37 cellular contexts compared by ENCODE assay signal in the genomic region with DNA sequence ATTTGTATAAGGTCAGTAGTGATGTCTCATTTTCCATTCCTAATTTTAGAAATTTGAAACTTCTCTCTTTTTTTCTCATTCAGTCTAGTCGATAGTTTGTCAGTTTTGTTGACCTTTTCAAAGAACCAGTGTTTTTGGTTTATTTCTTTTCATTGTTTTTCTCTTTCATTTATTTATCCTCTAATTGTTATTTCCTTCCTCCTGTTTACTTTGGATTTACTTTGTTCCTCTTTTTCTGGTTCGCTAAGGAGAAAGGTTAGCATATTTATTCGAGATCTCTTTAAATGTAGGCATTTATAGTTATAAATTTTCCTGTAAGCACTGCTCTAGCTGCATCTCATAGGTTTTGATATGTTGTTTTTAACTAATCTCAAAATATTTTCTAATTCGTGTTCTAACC.
"Had no signal": no experiment of that assay in that cellular context is flagged by ENCODE, and none has a peak within 500 bp of the region (broad histone marks: within the 10 kb centered on the region; RNA-seq: fewer than 3 reads in every experiment).

No MANE protein-coding gene starts in this region.

- H3K36me3 ChIP-seq: breast epithelium had no signal

- H3K4me3 Mint-ChIP-seq: activated B cell treated with CpG ODN at 0.5 μM for 24 hours; activated CD4-positive, alpha-beta memory T cell treated with anti-CD3 and anti-CD28 coated beads for 36 hours; activated CD4-positive, alpha-beta T cell treated with anti-CD3 and anti-CD28 coated beads, Interleukin-2, amount 10 ng/mL, durations not matched to agents 24 days and 14 days; activated CD8-positive, alpha-beta T cell treated with anti-CD3 and anti-CD28 coated beads for 36 hours; activated naive CD4-positive, alpha-beta T cell treated with anti-CD3 and anti-CD28 coated beads for 36 hours; activated naive CD8-positive, alpha-beta T cell treated with anti-CD3 and anti-CD28 coated beads for 36 hours; activated T-cell treated with anti-CD3 and anti-CD28 coated beads, Interleukin-2, amount 50 U/mL, for 4 hours; activated T-cell treated with anti-CD3 and anti-CD28 coated beads, Interleukin-2, amount 50 U/mL, for 72 hours; activated T-helper 1 cell treated with anti-CD3 and anti-CD28 coated beads, Interleukin-12 subunit alpha, Interleukin-12 subunit beta, Interleukin-2, Interleukin-4 antibody, amounts not matched to agents 30 ng/mL and 10 ng/mL and 1 ng/mL, durations not matched to agents 14 hours and 24 hours and 36 hours; activated T-helper 17 cell treated with anti-CD3 and anti-CD28 coated beads, Interleukin-2, amount 50 U/mL, for 72 hours; T-helper 1 cell treated with Interleukin-12 subunit alpha and Interleukin-12 subunit beta and Interleukin-4 antibody, amounts not matched to agents 30 μg/mL and 1 μg/mL, for 36 hours; T-helper 2 cell treated with Interferon-gamma antibody and Interleukin-4, amounts not matched to agents 5 μg/mL and 100 μg/mL, for 36 hours had no signal

- H3K4me1 Mint-ChIP-seq: activated CD4-positive, alpha-beta T cell treated with anti-CD3 and anti-CD28 coated beads, Interleukin-2, amount 10 ng/mL, durations not matched to agents 24 days and 14 days; activated naive CD8-positive, alpha-beta T cell treated with anti-CD3 and anti-CD28 coated beads for 36 hours; activated T-helper 17 cell treated with anti-CD3 and anti-CD28 coated beads, Interleukin-2, amount 50 U/mL, for 72 hours had no signal

- ATAC-seq: activated CD8-positive, alpha-beta T cell treated with anti-CD3 and anti-CD28 coated beads for 36 hours; activated naive CD4-positive, alpha-beta T cell treated with anti-CD3 and anti-CD28 coated beads, Interleukin-2, amount 50 U/mL, for 72 hours; activated T-cell treated with anti-CD3 and anti-CD28 coated beads, Interleukin-2, amount 50 U/mL, for 4 hours; activated T-cell treated with anti-CD3 and anti-CD28 coated beads, Interleukin-2, amount 50 U/mL, for 72 hours; activated T-helper 17 cell treated with anti-CD3 and anti-CD28 coated beads, Interleukin-2, amount 50 U/mL, for 72 hours; body of pancreas had no signal

- H3K9me3 Mint-ChIP-seq: activated CD4-positive, alpha-beta T cell treated with anti-CD3 and anti-CD28 coated beads, Interleukin-2, amount 10 ng/mL, durations not matched to agents 24 days and 14 days; activated T-helper 1 cell treated with anti-CD3 and anti-CD28 coated beads, Interleukin-12 subunit alpha, Interleukin-12 subunit beta, Interleukin-2, Interleukin-4 antibody, amounts not matched to agents 30 ng/mL and 10 ng/mL and 1 ng/mL, durations not matched to agents 14 hours and 24 hours and 36 hours; T-helper 1 cell treated with Interleukin-12 subunit alpha and Interleukin-12 subunit beta and Interleukin-4 antibody, amounts not matched to agents 30 μg/mL and 1 μg/mL, for 36 hours had no signal

- FAIRE-seq: astrocyte, TTC549 had no signal

- H3K27ac ChIP-seq: adrenal gland, body of pancreas, brain microvascular endothelial cell, breast epithelium, VCaP had no signal

- H3K9me3 ChIP-seq: adrenal gland, body of pancreas had no signal

- H3K27me3 ChIP-seq: adrenal gland, body of pancreas, brain microvascular endothelial cell, breast epithelium had no signal

- H3K4me3 ChIP-seq: adrenal gland, body of pancreas, breast epithelium had no signal

- DNase-seq: activated B cell treated with CpG ODN at 0.5 μM for 24 hours; activated CD4-positive, alpha-beta memory T cell treated with anti-CD3 and anti-CD28 coated beads for 36 hours; activated CD4-positive, alpha-beta T cell treated with anti-CD3 and anti-CD28 coated beads for 4 hours; activated CD4-positive, alpha-beta T cell treated with anti-CD3 and anti-CD28 coated beads, Interleukin-2, amount 10 ng/mL, durations not matched to agents 24 days and 14 days; activated CD4-positive, alpha-beta T cell treated with anti-CD3 and anti-CD28 coated beads, Interleukin-2, amount 50 U/mL, for 1 hour; activated CD4-positive, alpha-beta T cell treated with anti-CD3 and anti-CD28 coated beads, Interleukin-2, amount 50 U/mL, for 4 hours; activated CD4-positive, CD25-positive, alpha-beta regulatory T cell treated with anti-CD3 and anti-CD28 coated beads, Interleukin-2, amount 50 U/mL, for 72 hours; activated CD8-positive, alpha-beta memory T cell treated with anti-CD3 and anti-CD28 coated beads, Interleukin-2, amount 50 U/mL, for 4 hours; activated CD8-positive, alpha-beta T cell treated with anti-CD3 and anti-CD28 coated beads for 36 hours; activated effector memory CD4-positive, alpha-beta T cell treated with anti-CD3 and anti-CD28 coated beads, Interleukin-2, amount 50 U/mL, for 16 hours; activated gamma-delta T cell treated with Interleukin-2 at 50 U/mL for 16 hours; activated naive CD4-positive, alpha-beta T cell; activated naive CD4-positive, alpha-beta T cell treated with anti-CD3 and anti-CD28 coated beads for 36 hours; activated naive CD4-positive, alpha-beta T cell treated with anti-CD3 and anti-CD28 coated beads, Interleukin-2, amount 50 U/mL, for 16 hours; activated naive CD8-positive, alpha-beta T cell treated with anti-CD3 and anti-CD28 coated beads for 36 hours; activated T-cell treated with anti-CD3 and anti-CD28 coated beads for 4 hours; activated T-cell treated with anti-CD3 and anti-CD28 coated beads, Interleukin-2, amount 50 U/mL, for 1 hour; activated T-cell treated with anti-CD3 and anti-CD28 coated beads, Interleukin-2, amount 50 U/mL, for 4 hours; activated T-cell treated with anti-CD3 and anti-CD28 coated beads, Interleukin-2, amount 50 U/mL, for 72 hours; adrenal gland; amniotic stem cell; aorta; body of pancreas; brain microvascular endothelial cell; central memory CD4-positive, alpha-beta T cell; T-helper 1 cell; T-helper 2 cell; T-helper 9 cell had no signal

- H3K27me3 Mint-ChIP-seq: activated B cell treated with CpG ODN at 0.5 μM for 24 hours had no signal

- H3K27ac Mint-ChIP-seq: activated B cell treated with CpG ODN at 0.5 μM for 24 hours; activated CD4-positive, alpha-beta memory T cell treated with anti-CD3 and anti-CD28 coated beads for 36 hours; activated CD4-positive, alpha-beta T cell treated with anti-CD3 and anti-CD28 coated beads, Interleukin-2, amount 10 ng/mL, durations not matched to agents 24 days and 14 days; activated CD8-positive, alpha-beta T cell treated with anti-CD3 and anti-CD28 coated beads for 36 hours; activated naive CD4-positive, alpha-beta T cell treated with anti-CD3 and anti-CD28 coated beads for 36 hours; activated naive CD4-positive, alpha-beta T cell treated with anti-CD3 and anti-CD28 coated beads, Interleukin-2, amount 50 U/mL, for 72 hours; activated naive CD8-positive, alpha-beta T cell treated with anti-CD3 and anti-CD28 coated beads for 36 hours; activated T-cell treated with anti-CD3 and anti-CD28 coated beads, Interleukin-2, amount 50 U/mL, for 72 hours; activated T-helper 1 cell treated with anti-CD3 and anti-CD28 coated beads, Interleukin-12 subunit alpha, Interleukin-12 subunit beta, Interleukin-2, Interleukin-4 antibody, amounts not matched to agents 30 ng/mL and 10 ng/mL and 1 ng/mL, durations not matched to agents 14 hours and 24 hours and 36 hours; activated T-helper 17 cell treated with anti-CD3 and anti-CD28 coated beads, Interleukin-2, amount 50 U/mL, for 72 hours; T-helper 1 cell treated with Interleukin-12 subunit alpha and Interleukin-12 subunit beta and Interleukin-4 antibody, amounts not matched to agents 30 μg/mL and 1 μg/mL, for 36 hours; T-helper 2 cell treated with Interferon-gamma antibody and Interleukin-4, amounts not matched to agents 5 μg/mL and 100 μg/mL, for 36 hours had no signal
